Comparison of ENCODE assay signal across 8 cellular contexts in genomic region chr18:38415811-38416210, GRCh38.
"Had no signal": no experiment of that assay in that cellular context is flagged by ENCODE, and none has a peak within 500 bp of the region (broad histone marks: within the 10 kb centered on the region; RNA-seq: fewer than 3 reads in every experiment).

No MANE protein-coding gene starts in this region.

- FAIRE-seq: G401.6, GM12878, GM12891, GM12892, GM18507, GM19239 had no signal

- ATAC-seq: GM12878 had no signal

- DNase-seq: GDM1, GF-D8 had no signal
